ENCODE assay signal across 19 cellular contexts in genomic region chr6:149259753-149260152, GRCh38. TPM values are rescaled to one million over a fixed set of nuclear protein-coding genes. Genes with fewer than 3 reads are reported as not detected.
A peak's percentile ranks its signal among the peaks of the same experiment; 100 is the strongest.
DNase-seq lines count a peak whose midpoint lies in the region; ATAC-seq and TF ChIP-seq lines count a peak whose summit lies in the region.
"Had no signal": no experiment of that assay in that cellular context is flagged by ENCODE, and none has a peak within 500 bp of the region (broad histone marks: within the 10 kb centered on the region; RNA-seq: fewer than 3 reads in every experiment).

No MANE protein-coding gene starts in this region.

- no peak for DNase-seq in natural killer cell
- DNase-seq in natural killer cell treated with Interleukin-12 subunit alpha and Interleukin-12 subunit beta and Interleukin-15 and Interleukin-18, amount 100 ng/mL, for 72 hours (ENCODE audit: low spot score): no peak
- DNase-seq in T-helper 17 cell: no peak
- peak; percentile 53 to 72 for DNase-seq in left lung
- peak in 1 of 2 donors; percentile 67 for DNase-seq in upper lobe of left lung
- DNase-seq in NCI-H2081 treated with DMSO at 0.1 percent for 48 hours (lab: John Stamatoyannopoulos, UW): no peak
- DNase-seq in stomach: no peak
- DNase-seq: activated CD4-positive, alpha-beta T cell treated with anti-CD3 and anti-CD28 coated beads, Interleukin-2, amount 10 ng/mL, durations not matched to agents 24 days and 14 days; activated naive CD8-positive, alpha-beta T cell treated with anti-CD3 and anti-CD28 coated beads for 36 hours; CD4-positive, alpha-beta memory T cell; DMS153; glutamatergic neuron; NCI-H1694; NCI-H2227 treated with DMSO at 0.1 percent for 48 hours; NCI-H774; SW 1271 had no signal

- H3K4me1 ChIP-seq in left lung: peaks cover 0 to 22% of the 10 kb centered on the region in 2 donors
- H3K4me1 ChIP-seq in upper lobe of left lung: no peaks in the 10 kb centered on the region
- H3K4me1 ChIP-seq in stomach: no peaks in the 10 kb centered on the region

- no peak overlapping the region for H3K27ac Mint-ChIP-seq in natural killer cell
- H3K27ac Mint-ChIP-seq in natural killer cell treated with Interleukin-12 subunit alpha and Interleukin-12 subunit beta and Interleukin-15 and Interleukin-18, amount 100 ng/mL, for 72 hours: peak overlapping the region in 1 of 2 donors; percentile 19
- no peak overlapping the region for H3K27ac Mint-ChIP-seq in T-helper 17 cell
- H3K27ac Mint-ChIP-seq: activated CD4-positive, alpha-beta T cell treated with anti-CD3 and anti-CD28 coated beads, Interleukin-2, amount 10 ng/mL, durations not matched to agents 24 days and 14 days; activated naive CD8-positive, alpha-beta T cell treated with anti-CD3 and anti-CD28 coated beads for 36 hours; activated T-helper 2 cell treated with anti-CD3 and anti-CD28 coated beads, Interferon-gamma antibody, Interleukin-2, Interleukin-4, amounts not matched to agents 10 μg/mL and 5 μg/mL and 100 μg/mL, durations not matched to agents 14 hours and 24 hours and 36 hours; IgD-negative memory B cell had no signal

- H3K27me3 Mint-ChIP-seq in natural killer cell (ENCODE audit: low read depth in 2 of 2) (peaks cover 0 to 3% of the 10 kb centered on the region in 2 donors), T-helper 17 cell (no peaks in the 10 kb centered on the region)
- H3K27me3 Mint-ChIP-seq in natural killer cell treated with Interleukin-12 subunit alpha and Interleukin-12 subunit beta and Interleukin-15 and Interleukin-18, amount 100 ng/mL, for 72 hours: peaks cover 4% of the 10 kb centered on the region in 2 donors
- H3K27me3 Mint-ChIP-seq: activated CD4-positive, alpha-beta T cell treated with anti-CD3 and anti-CD28 coated beads, Interleukin-2, amount 10 ng/mL, durations not matched to agents 24 days and 14 days; activated naive CD8-positive, alpha-beta T cell treated with anti-CD3 and anti-CD28 coated beads for 36 hours; CD4-positive, alpha-beta memory T cell; IgD-negative memory B cell had no signal

- H3K36me3 ChIP-seq in left lung (no peaks in the 10 kb centered on the region), upper lobe of left lung (no peaks in the 10 kb centered on the region), stomach (no peaks in the 10 kb centered on the region)

- no peaks in the 10 kb centered on the region for H3K27me3 ChIP-seq in left lung
- H3K27me3 ChIP-seq in upper lobe of left lung: no peaks in the 10 kb centered on the region
- H3K27me3 ChIP-seq in stomach: no peaks in the 10 kb centered on the region

- H3K27ac ChIP-seq in left lung (peak overlapping the region in 1 of 2 donors; percentile 67), upper lobe of left lung (peak overlapping the region in 1 of 4 donors; percentile 41), stomach (peak overlapping the region in 1 of 5 donors; percentile 6)

- H3K4me3 Mint-ChIP-seq in natural killer cell (no peak overlapping the region), T-helper 17 cell (no peak overlapping the region)
- H3K4me3 Mint-ChIP-seq in natural killer cell treated with Interleukin-12 subunit alpha and Interleukin-12 subunit beta and Interleukin-15 and Interleukin-18, amount 100 ng/mL, for 72 hours: no peak overlapping the region
- H3K4me3 Mint-ChIP-seq: activated CD4-positive, alpha-beta T cell treated with anti-CD3 and anti-CD28 coated beads, Interleukin-2, amount 10 ng/mL, durations not matched to agents 24 days and 14 days; activated naive CD8-positive, alpha-beta T cell treated with anti-CD3 and anti-CD28 coated beads for 36 hours; IgD-negative memory B cell had no signal

- TF ChIP-seq POLR2A in upper lobe of left lung (IDR thresholded peaks at IDR 0.05) (no peak), stomach (IDR thresholded peaks at IDR 0.05) (no peak)

- ATAC-seq in natural killer cell (peak; percentile 29 to 44 (median 32)), T-helper 17 cell (peak; percentile 24), left lung (peak; percentile 93), upper lobe of left lung (ENCODE audit: low FRiP score in 2 of 2) (peak; percentile 68 to 93), HG03342 (IDR thresholded peaks at IDR 0.05; ENCODE audit: unreplicated experiment) (no peak)
- no peak for ATAC-seq in natural killer cell treated with Interleukin-12 subunit alpha and Interleukin-12 subunit beta and Interleukin-15 and Interleukin-18, amount 100 ng/mL, for 72 hours

- TF ChIP-seq CTCF in natural killer cell (IDR thresholded peaks at IDR 0.05): no peak
- TF ChIP-seq CTCF in left lung (IDR thresholded peaks at IDR 0.05): no peak
- TF ChIP-seq CTCF in upper lobe of left lung (IDR thresholded peaks at IDR 0.05): no peak
- no peak for TF ChIP-seq CTCF in stomach (IDR thresholded peaks at IDR 0.05)

- H3K9me3 Mint-ChIP-seq in natural killer cell: no peaks in the 10 kb centered on the region
- no peaks in the 10 kb centered on the region for H3K9me3 Mint-ChIP-seq in natural killer cell treated with Interleukin-12 subunit alpha and Interleukin-12 subunit beta and Interleukin-15 and Interleukin-18, amount 100 ng/mL, for 72 hours
- H3K9me3 Mint-ChIP-seq: activated CD4-positive, alpha-beta T cell treated with anti-CD3 and anti-CD28 coated beads, Interleukin-2, amount 10 ng/mL, durations not matched to agents 24 days and 14 days; activated naive CD8-positive, alpha-beta T cell treated with anti-CD3 and anti-CD28 coated beads for 36 hours; activated T-helper 2 cell treated with anti-CD3 and anti-CD28 coated beads, Interferon-gamma antibody, Interleukin-2, Interleukin-4, amounts not matched to agents 10 μg/mL and 5 μg/mL and 100 μg/mL, durations not matched to agents 14 hours and 24 hours and 36 hours; IgD-negative memory B cell had no signal

- 67 to 70% methylated on average over 2 of the region's 2 CpGs for WGBS in upper lobe of left lung, 2 donors
- WGBS in stomach, 5 donors: 85 to 90% (median 88%) methylated on average over 2 of the region's 2 CpGs

- H3K9me3 ChIP-seq in T-helper 17 cell (ENCODE audit: control insufficient read depth, low read length, poor library complexity, severe bottlenecking) (no peaks in the 10 kb centered on the region), left lung (no peaks in the 10 kb centered on the region), upper lobe of left lung (no peaks in the 10 kb centered on the region), stomach (no peaks in the 10 kb centered on the region)

- TF ChIP-seq EP300 in upper lobe of left lung (IDR thresholded peaks at IDR 0.05): no peak
- TF ChIP-seq EP300 in stomach (IDR thresholded peaks at IDR 0.05): no peak

- no peak overlapping the region for H3K4me3 ChIP-seq in left lung
- H3K4me3 ChIP-seq in upper lobe of left lung: no peak overlapping the region
- no peak overlapping the region for H3K4me3 ChIP-seq in stomach

- intact Hi-C loops in natural killer cell (cut with micrococcal nuclease) (no loop called here), left lung (cut with DNase I) (no loop called here), stomach (cut with DNase I; ENCODE audit: low total_unique reads) (no loop called here)

- H3K4me1 Mint-ChIP-seq in natural killer cell (no peaks in the 10 kb centered on the region), T-helper 17 cell (peaks cover 18% of the 10 kb centered on the region)
- peaks cover 0 to 3% of the 10 kb centered on the region in 2 donors for H3K4me1 Mint-ChIP-seq in natural killer cell treated with Interleukin-12 subunit alpha and Interleukin-12 subunit beta and Interleukin-15 and Interleukin-18, amount 100 ng/mL, for 72 hours (ENCODE audit: low read depth in 2 of 2)

- no peaks in the 10 kb centered on the region for H3K36me3 Mint-ChIP-seq in natural killer cell
- H3K36me3 Mint-ChIP-seq in natural killer cell treated with Interleukin-12 subunit alpha and Interleukin-12 subunit beta and Interleukin-15 and Interleukin-18, amount 100 ng/mL, for 72 hours: no peaks in the 10 kb centered on the region
- H3K36me3 Mint-ChIP-seq in T-helper 17 cell (ENCODE audit: low read depth): peaks cover 2% of the 10 kb centered on the region
- H3K36me3 Mint-ChIP-seq: activated naive CD8-positive, alpha-beta T cell treated with anti-CD3 and anti-CD28 coated beads for 36 hours; CD4-positive, alpha-beta memory T cell had no signal

RNA-seq across cellular contexts. Expression of gene TAB2, which starts 57.8 kb away (rescaled TPM):
- total RNA-seq in natural killer cell (10 to 100 TPM; 65.7 to 74.9 (median 68.9) TPM), T-helper 17 cell (100 to 1,000 TPM; 192 to 199 TPM), left lung (10 to 100 TPM; 49.3 to 51.2 TPM), upper lobe of left lung (10 to 100 TPM; 46.5 to 99.5 (median 52.7) TPM), stomach (100 to 1,000 TPM in 2 of 5 donors, 10 to 100 TPM in 3; 15.6 to 119 (median 56.4) TPM)
- total RNA-seq in natural killer cell treated with Interleukin-12 subunit alpha and Interleukin-12 subunit beta and Interleukin-15 and Interleukin-18, amount 100 ng/mL, for 72 hours: 100 to 1,000 TPM; 101 TPM
- 10 to 100 TPM; 14.1 to 39.1 (median 24.0) TPM for polyA plus RNA-seq in stomach

Comparison
In these comparisons a context has a peak if more than half of its experiments do, and no peak if none do; other contexts are left out.
1. ATAC-seq: peak in natural killer cell (3 of 3), T-helper 17 cell (single experiment), left lung (single experiment) and upper lobe of left lung (2 of 2); none in natural killer cell treated with Interleukin-12 subunit alpha and Interleukin-12 subunit beta and Interleukin-15 and Interleukin-18, amount 100 ng/mL, for 72 hours (0 of 2) and HG03342 (single experiment).
2. DNase-seq: peak in left lung (2 of 2); none in natural killer cell (single experiment), natural killer cell treated with Interleukin-12 subunit alpha and Interleukin-12 subunit beta and Interleukin-15 and Interleukin-18, amount 100 ng/mL, for 72 hours (single experiment), T-helper 17 cell (0 of 3), NCI-H2081 treated with DMSO at 0.1 percent for 48 hours (single experiment) and stomach (single experiment).